Comparison of ENCODE assay signal across 10 cellular contexts in the genomic region with DNA sequence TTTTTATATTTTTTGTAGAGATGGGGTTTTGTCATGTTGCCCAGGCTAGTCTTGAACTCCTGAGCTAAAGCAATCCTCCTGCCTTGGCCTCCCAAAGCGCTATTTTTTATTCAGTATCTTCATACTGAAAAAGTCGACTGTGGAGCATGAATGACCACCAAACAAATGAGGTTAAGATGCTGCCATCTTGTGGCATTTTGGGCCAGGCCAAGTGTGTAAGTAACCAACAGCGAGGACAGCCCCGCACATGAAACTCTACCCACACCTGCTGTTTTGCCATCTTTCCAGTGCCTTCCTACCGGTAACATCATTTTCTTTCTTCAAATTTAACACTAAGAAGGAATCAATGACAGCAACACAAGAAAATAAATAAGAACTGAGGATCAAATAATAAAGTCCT. TPM values are rescaled to one million over a fixed set of nuclear protein-coding genes. Genes with fewer than 3 reads are reported as not detected.
DNase-seq lines count a peak whose midpoint lies in the region; ATAC-seq and TF ChIP-seq lines count a peak whose summit lies in the region.
"Had no signal": no experiment of that assay in that cellular context is flagged by ENCODE, and none has a peak within 500 bp of the region (broad histone marks: within the 10 kb centered on the region; RNA-seq: fewer than 3 reads in every experiment).

No MANE protein-coding gene starts in this region.

- peak; percentile 10 for DNase-seq in activated CD4-positive, alpha-beta T cell treated with anti-CD3 and anti-CD28 coated beads for 36 hours
- DNase-seq in activated CD4-positive, alpha-beta T cell treated with anti-CD3 and anti-CD28 coated beads, Interleukin-2, amount 50 U/mL, for 1 hour = no peak
- DNase-seq in NCI-H2171 (lab: John Stamatoyannopoulos, UW) = peak; percentile 4
- DNase-seq in colonic mucosa = peak; percentile 35
- no peak for DNase-seq in smooth muscle cell (lab: John Stamatoyannopoulos, UW; ENCODE audit: unreplicated experiment)
- no peak for DNase-seq in sigmoid colon
- DNase-seq in tibial artery = no peak
- DNase-seq in gastrocnemius medialis = no peak
- DNase-seq: aorta had no signal

- H3K9ac ChIP-seq in colonic mucosa (ENCODE audit: low read depth in 2 of 2, low read length in 2 of 2) = no peak overlapping the region
- no peak overlapping the region for H3K9ac ChIP-seq in smooth muscle cell (ENCODE audit: low read depth)

- H3K27me3 Mint-ChIP-seq in activated CD4-positive, alpha-beta T cell treated with anti-CD3 and anti-CD28 coated beads for 36 hours = no peaks in the 10 kb centered on the region

- H3K27ac Mint-ChIP-seq in activated CD4-positive, alpha-beta T cell treated with anti-CD3 and anti-CD28 coated beads for 36 hours = no peak overlapping the region
- H3K27ac Mint-ChIP-seq: CD14-positive monocyte had no signal

- no peaks in the 10 kb centered on the region for H3K36me3 Mint-ChIP-seq in activated CD4-positive, alpha-beta T cell treated with anti-CD3 and anti-CD28 coated beads for 36 hours (ENCODE audit: low read depth)
- H3K36me3 Mint-ChIP-seq: CD14-positive monocyte had no signal

- no peaks in the 10 kb centered on the region for H3K79me2 ChIP-seq in smooth muscle cell (ENCODE audit: low read depth)

- WGBS in smooth muscle cell (ENCODE audit: low lambda C conversion rate) = 79% methylated on average over 5 of the region's 5 CpGs
- 58 to 81% methylated on average over 5 of the region's 5 CpGs for WGBS in sigmoid colon, 2 donors

- no peaks in the 10 kb centered on the region for H3F3A ChIP-seq in smooth muscle cell (ENCODE audit: low read depth)

- H3K4me1 ChIP-seq in colonic mucosa (no peaks in the 10 kb centered on the region), smooth muscle cell (ENCODE audit: low read depth) (no peaks in the 10 kb centered on the region), sigmoid colon (no peaks in the 10 kb centered on the region), tibial artery (no peaks in the 10 kb centered on the region), gastrocnemius medialis (no peaks in the 10 kb centered on the region)

- no peak for TF ChIP-seq EP300 in sigmoid colon (IDR thresholded peaks at IDR 0.05)

- POLR2A ChIA-PET in activated CD4-positive, alpha-beta T cell treated with anti-CD3 and anti-CD28 coated beads for 36 hours (lab: Charles Lee) = no interaction called here

- H3K9me3 ChIP-seq in colonic mucosa (no peaks in the 10 kb centered on the region), smooth muscle cell (replicated peaks; ENCODE audit: low read depth) (no peaks in the 10 kb centered on the region), sigmoid colon (peaks cover 0 to 4% (median 0%) of the 10 kb centered on the region in 4 donors), tibial artery (no peaks in the 10 kb centered on the region), gastrocnemius medialis (no peaks in the 10 kb centered on the region)

- CTCF ChIA-PET in activated CD4-positive, alpha-beta T cell treated with anti-CD3 and anti-CD28 coated beads for 36 hours (lab: Charles Lee) = interaction anchor here (0.6 to 1.9 kb wide), 2 partner anchors 9 to 979 kb away, joined by 3 to 9 read pairs; no protein-coding TSS in a partner anchor

- H2AFZ ChIP-seq in smooth muscle cell (ENCODE audit: low read depth) = no peak overlapping the region

- TF ChIP-seq CTCF in colonic mucosa (IDR thresholded peaks at IDR 0.05) (no peak), smooth muscle cell (IDR thresholded peaks at IDR 0.05; ENCODE audit: borderline replicate concordance, insufficient read depth, poor library complexity, severe bottlenecking) (peak; percentile 12), sigmoid colon (IDR thresholded peaks at IDR 0.05) (no peak), tibial artery (IDR thresholded peaks at IDR 0.05) (no peak), gastrocnemius medialis (IDR thresholded peaks at IDR 0.05 in 4 of 5, conservative IDR thresholded peaks at IDR 0.05 in 1 of 5) (peak in 1 of 5 experiments; percentile 8)

- no peaks in the 10 kb centered on the region for H3K4me1 Mint-ChIP-seq in activated CD4-positive, alpha-beta T cell treated with anti-CD3 and anti-CD28 coated beads for 36 hours

- in situ Hi-C loops in gastrocnemius medialis (cut with MboI; ENCODE audit: low sequenced_read_pairs in 4 of 4) = loop anchor here in 1 of 4 donors (10.0 kb wide), 1 partner anchor 363 kb away; no protein-coding TSS in a partner anchor

- no peaks in the 10 kb centered on the region for H4K20me1 ChIP-seq in smooth muscle cell (ENCODE audit: low read depth)

- TF ChIP-seq POLR2A in sigmoid colon (IDR thresholded peaks at IDR 0.05) = no peak
- TF ChIP-seq POLR2A in gastrocnemius medialis (IDR thresholded peaks at IDR 0.05) = no peak

- H3K9me3 Mint-ChIP-seq in activated CD4-positive, alpha-beta T cell treated with anti-CD3 and anti-CD28 coated beads for 36 hours (ENCODE audit: low read depth) = peaks cover 6% of the 10 kb centered on the region

- H3K27ac ChIP-seq in colonic mucosa (no peak overlapping the region), smooth muscle cell (ENCODE audit: low read depth) (no peak overlapping the region), sigmoid colon (no peak overlapping the region), tibial artery (no peak overlapping the region), gastrocnemius medialis (no peak overlapping the region)

- H3K4me3 Mint-ChIP-seq in activated CD4-positive, alpha-beta T cell treated with anti-CD3 and anti-CD28 coated beads for 36 hours = no peak overlapping the region
- H3K4me3 Mint-ChIP-seq: CD14-positive monocyte had no signal

- no peak overlapping the region for H3K4me2 ChIP-seq in smooth muscle cell

- intact Hi-C loops in activated CD4-positive, alpha-beta T cell treated with anti-CD3 and anti-CD28 coated beads for 36 hours (cut with DNase I, micrococcal nuclease) = no loop called here
- intact Hi-C loops in colonic mucosa (cut with DNase I) = no loop called here
- intact Hi-C loops in sigmoid colon (cut with DNase I) = no loop called here
- intact Hi-C loops in tibial artery (cut with DNase I; ENCODE audit: low total_unique reads) = no loop called here
- intact Hi-C loops in gastrocnemius medialis (cut with DNase I; ENCODE audit: low total_unique reads) = no loop called here

- H3K27me3 ChIP-seq in colonic mucosa (no peaks in the 10 kb centered on the region), smooth muscle cell (ENCODE audit: low read depth) (no peaks in the 10 kb centered on the region), sigmoid colon (no peaks in the 10 kb centered on the region), tibial artery (no peaks in the 10 kb centered on the region), gastrocnemius medialis (no peaks in the 10 kb centered on the region)

- ATAC-seq in activated CD4-positive, alpha-beta T cell treated with anti-CD3 and anti-CD28 coated beads for 36 hours = no peak
- no peak for ATAC-seq in gastrocnemius medialis

- no peaks in the 10 kb centered on the region for H3K36me3 ChIP-seq in colonic mucosa
- H3K36me3 ChIP-seq in smooth muscle cell (ENCODE audit: low read depth) = no peaks in the 10 kb centered on the region
- no peaks in the 10 kb centered on the region for H3K36me3 ChIP-seq in sigmoid colon
- no peaks in the 10 kb centered on the region for H3K36me3 ChIP-seq in tibial artery
- H3K36me3 ChIP-seq in gastrocnemius medialis = no peaks in the 10 kb centered on the region

- H3K4me3 ChIP-seq in colonic mucosa = no peak overlapping the region
- H3K4me3 ChIP-seq in smooth muscle cell = no peak overlapping the region
- no peak overlapping the region for H3K4me3 ChIP-seq in sigmoid colon
- no peak overlapping the region for H3K4me3 ChIP-seq in tibial artery
- no peak overlapping the region for H3K4me3 ChIP-seq in gastrocnemius medialis

RNA-seq across cellular contexts. Expression of gene AQP11, which starts 32.2 kb away (rescaled TPM):
- under 1 TPM in 1 of 2 experiments, not detected in 1; 0.14 TPM for total RNA-seq in activated CD4-positive, alpha-beta T cell treated with anti-CD3 and anti-CD28 coated beads for 36 hours
- 1 to 10 TPM; 4.3 to 5.4 TPM for total RNA-seq in colonic mucosa
- total RNA-seq in smooth muscle cell = 0.40 and 0.54 TPM in 2 replicates
- 0.22 and 0.37 TPM in 2 replicates for polyA plus RNA-seq in smooth muscle cell
- under 1 TPM in 3 of 4 donors, not detected in 1; 0.36 to 0.66 (median 0.54) TPM for total RNA-seq in sigmoid colon
- 1 to 10 TPM; 1.7 to 2.4 (median 1.8) TPM for polyA plus RNA-seq in sigmoid colon
- under 1 TPM in 3 of 4 donors, not detected in 1; 0.11 to 0.82 (median 0.46) TPM for total RNA-seq in gastrocnemius medialis
- total RNA-seq: aorta had no signal

Comparison
In these comparisons a context has a peak if more than half of its experiments do, and no peak if none do; other contexts are left out.
1. DNase-seq: peak in activated CD4-positive, alpha-beta T cell treated with anti-CD3 and anti-CD28 coated beads for 36 hours (single experiment), NCI-H2171 (single experiment) and colonic mucosa (single experiment); none in activated CD4-positive, alpha-beta T cell treated with anti-CD3 and anti-CD28 coated beads, Interleukin-2, amount 50 U/mL, for 1 hour (single experiment), smooth muscle cell (single experiment), sigmoid colon (single experiment), tibial artery (0 of 2) and gastrocnemius medialis (0 of 2).